Comparison of ENCODE assay signal across 1 cellular context in the genomic region with DNA sequence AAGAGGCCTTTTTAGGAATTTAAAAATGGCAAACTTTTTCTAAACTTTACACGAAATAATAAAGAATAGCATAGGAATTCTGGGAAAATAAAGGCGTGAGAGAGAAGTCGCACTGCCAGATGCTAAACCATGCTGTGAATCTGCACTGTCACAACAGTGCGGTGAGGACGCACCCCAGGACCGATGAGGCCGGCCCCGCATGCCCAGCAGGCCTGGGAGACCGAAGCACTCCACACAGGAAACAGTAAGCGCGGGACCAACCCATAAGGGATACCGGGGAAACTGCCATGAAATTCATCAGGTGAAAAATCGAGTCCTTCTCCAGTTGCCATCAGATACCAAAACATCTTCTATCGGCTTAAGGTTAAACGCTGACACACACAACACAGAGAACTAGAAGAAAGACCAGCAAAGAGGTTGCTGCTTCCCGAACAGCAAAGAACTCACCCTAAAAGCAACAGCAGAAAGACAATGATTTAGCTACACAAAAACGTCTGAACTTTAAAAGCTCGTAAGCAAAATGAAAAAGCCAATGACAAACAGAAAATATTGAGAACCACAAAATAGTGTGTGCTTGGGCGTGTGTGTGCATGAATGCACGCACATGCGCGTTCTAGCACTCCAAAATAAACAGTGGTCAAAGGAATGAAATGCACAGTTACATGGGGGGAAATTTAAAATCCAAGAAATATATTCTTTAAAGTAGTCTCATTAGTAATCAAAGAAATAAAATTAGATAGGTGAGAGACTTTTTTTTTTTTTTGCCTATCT.
TF ChIP-seq lines count a peak whose summit lies in the region.

No MANE protein-coding gene starts in this region.

TF ChIP-seq in HepG2, 621 proteins besides CTCF, POLR2A, EP300 and RAD21:
- TF ChIP-seq, protein P1, sequence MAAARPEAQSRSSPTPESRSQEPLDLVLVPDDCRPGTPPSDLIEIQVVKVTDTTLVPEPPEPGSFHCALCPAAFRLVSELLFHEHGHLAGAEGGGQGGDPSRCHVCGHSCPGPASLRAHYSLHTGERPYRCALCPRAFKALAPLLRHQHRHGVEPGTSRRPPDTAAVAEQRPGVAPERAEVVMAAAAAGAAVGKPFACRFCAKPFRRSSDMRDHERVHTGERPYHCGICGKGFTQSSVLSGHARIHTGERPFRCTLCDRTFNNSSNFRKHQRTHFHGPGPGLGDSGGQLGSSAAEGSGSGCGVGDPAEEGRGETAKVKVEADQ (CRISPR knock-in tag; IDR thresholded peaks at IDR 0.05; ENCODE audit: borderline replicate concordance), result no peak
- TF ChIP-seq, protein P2, sequence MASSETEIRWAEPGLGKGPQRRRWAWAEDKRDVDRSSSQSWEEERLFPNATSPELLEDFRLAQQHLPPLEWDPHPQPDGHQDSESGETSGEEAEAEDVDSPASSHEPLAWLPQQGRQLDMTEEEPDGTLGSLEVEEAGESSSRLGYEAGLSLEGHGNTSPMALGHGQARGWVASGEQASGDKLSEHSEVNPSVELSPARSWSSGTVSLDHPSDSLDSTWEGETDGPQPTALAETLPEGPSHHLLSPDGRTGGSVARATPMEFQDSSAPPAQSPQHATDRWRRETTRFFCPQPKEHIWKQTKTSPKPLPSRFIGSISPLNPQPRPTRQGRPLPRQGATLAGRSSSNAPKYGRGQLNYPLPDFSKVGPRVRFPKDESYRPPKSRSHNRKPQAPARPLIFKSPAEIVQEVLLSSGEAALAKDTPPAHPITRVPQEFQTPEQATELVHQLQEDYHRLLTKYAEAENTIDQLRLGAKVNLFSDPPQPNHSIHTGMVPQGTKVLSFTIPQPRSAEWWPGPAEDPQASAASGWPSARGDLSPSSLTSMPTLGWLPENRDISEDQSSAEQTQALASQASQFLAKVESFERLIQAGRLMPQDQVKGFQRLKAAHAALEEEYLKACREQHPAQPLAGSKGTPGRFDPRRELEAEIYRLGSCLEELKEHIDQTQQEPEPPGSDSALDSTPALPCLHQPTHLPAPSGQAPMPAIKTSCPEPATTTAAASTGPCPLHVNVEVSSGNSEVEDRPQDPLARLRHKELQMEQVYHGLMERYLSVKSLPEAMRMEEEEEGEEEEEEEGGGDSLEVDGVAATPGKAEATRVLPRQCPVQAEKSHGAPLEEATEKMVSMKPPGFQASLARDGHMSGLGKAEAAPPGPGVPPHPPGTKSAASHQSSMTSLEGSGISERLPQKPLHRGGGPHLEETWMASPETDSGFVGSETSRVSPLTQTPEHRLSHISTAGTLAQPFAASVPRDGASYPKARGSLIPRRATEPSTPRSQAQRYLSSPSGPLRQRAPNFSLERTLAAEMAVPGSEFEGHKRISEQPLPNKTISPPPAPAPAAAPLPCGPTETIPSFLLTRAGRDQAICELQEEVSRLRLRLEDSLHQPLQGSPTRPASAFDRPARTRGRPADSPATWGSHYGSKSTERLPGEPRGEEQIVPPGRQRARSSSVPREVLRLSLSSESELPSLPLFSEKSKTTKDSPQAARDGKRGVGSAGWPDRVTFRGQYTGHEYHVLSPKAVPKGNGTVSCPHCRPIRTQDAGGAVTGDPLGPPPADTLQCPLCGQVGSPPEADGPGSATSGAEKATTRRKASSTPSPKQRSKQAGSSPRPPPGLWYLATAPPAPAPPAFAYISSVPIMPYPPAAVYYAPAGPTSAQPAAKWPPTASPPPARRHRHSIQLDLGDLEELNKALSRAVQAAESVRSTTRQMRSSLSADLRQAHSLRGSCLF (CRISPR knock-in tag; IDR thresholded peaks at IDR 0.05; ENCODE audit: borderline replicate concordance), result no peak
- TF ChIP-seq ZNF34 (CRISPR knock-in tag; IDR thresholded peaks at IDR 0.05; ENCODE audit: borderline replicate concordance) (no peak), ZNF709 (CRISPR knock-in tag; IDR thresholded peaks at IDR 0.05) (no peak), SIN3B (IDR thresholded peaks at IDR 0.05; ENCODE audit: low read length) (no peak), RARA (CRISPR knock-in tag; IDR thresholded peaks at IDR 0.05) (no peak)
- TF ChIP-seq, protein P3, sequence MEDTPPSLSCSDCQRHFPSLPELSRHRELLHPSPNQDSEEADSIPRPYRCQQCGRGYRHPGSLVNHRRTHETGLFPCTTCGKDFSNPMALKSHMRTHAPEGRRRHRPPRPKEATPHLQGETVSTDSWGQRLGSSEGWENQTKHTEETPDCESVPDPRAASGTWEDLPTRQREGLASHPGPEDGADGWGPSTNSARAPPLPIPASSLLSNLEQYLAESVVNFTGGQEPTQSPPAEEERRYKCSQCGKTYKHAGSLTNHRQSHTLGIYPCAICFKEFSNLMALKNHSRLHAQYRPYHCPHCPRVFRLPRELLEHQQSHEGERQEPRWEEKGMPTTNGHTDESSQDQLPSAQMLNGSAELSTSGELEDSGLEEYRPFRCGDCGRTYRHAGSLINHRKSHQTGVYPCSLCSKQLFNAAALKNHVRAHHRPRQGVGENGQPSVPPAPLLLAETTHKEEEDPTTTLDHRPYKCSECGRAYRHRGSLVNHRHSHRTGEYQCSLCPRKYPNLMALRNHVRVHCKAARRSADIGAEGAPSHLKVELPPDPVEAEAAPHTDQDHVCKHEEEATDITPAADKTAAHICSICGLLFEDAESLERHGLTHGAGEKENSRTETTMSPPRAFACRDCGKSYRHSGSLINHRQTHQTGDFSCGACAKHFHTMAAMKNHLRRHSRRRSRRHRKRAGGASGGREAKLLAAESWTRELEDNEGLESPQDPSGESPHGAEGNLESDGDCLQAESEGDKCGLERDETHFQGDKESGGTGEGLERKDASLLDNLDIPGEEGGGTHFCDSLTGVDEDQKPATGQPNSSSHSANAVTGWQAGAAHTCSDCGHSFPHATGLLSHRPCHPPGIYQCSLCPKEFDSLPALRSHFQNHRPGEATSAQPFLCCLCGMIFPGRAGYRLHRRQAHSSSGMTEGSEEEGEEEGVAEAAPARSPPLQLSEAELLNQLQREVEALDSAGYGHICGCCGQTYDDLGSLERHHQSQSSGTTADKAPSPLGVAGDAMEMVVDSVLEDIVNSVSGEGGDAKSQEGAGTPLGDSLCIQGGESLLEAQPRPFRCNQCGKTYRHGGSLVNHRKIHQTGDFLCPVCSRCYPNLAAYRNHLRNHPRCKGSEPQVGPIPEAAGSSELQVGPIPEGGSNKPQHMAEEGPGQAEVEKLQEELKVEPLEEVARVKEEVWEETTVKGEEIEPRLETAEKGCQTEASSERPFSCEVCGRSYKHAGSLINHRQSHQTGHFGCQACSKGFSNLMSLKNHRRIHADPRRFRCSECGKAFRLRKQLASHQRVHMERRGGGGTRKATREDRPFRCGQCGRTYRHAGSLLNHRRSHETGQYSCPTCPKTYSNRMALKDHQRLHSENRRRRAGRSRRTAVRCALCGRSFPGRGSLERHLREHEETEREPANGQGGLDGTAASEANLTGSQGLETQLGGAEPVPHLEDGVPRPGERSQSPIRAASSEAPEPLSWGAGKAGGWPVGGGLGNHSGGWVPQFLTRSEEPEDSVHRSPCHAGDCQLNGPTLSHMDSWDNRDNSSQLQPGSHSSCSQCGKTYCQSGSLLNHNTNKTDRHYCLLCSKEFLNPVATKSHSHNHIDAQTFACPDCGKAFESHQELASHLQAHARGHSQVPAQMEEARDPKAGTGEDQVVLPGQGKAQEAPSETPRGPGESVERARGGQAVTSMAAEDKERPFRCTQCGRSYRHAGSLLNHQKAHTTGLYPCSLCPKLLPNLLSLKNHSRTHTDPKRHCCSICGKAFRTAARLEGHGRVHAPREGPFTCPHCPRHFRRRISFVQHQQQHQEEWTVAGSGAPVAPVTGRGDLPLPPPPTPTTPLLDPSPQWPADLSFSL (CRISPR knock-in tag; IDR thresholded peaks at IDR 0.05), result no peak
- TF ChIP-seq, protein P4, sequence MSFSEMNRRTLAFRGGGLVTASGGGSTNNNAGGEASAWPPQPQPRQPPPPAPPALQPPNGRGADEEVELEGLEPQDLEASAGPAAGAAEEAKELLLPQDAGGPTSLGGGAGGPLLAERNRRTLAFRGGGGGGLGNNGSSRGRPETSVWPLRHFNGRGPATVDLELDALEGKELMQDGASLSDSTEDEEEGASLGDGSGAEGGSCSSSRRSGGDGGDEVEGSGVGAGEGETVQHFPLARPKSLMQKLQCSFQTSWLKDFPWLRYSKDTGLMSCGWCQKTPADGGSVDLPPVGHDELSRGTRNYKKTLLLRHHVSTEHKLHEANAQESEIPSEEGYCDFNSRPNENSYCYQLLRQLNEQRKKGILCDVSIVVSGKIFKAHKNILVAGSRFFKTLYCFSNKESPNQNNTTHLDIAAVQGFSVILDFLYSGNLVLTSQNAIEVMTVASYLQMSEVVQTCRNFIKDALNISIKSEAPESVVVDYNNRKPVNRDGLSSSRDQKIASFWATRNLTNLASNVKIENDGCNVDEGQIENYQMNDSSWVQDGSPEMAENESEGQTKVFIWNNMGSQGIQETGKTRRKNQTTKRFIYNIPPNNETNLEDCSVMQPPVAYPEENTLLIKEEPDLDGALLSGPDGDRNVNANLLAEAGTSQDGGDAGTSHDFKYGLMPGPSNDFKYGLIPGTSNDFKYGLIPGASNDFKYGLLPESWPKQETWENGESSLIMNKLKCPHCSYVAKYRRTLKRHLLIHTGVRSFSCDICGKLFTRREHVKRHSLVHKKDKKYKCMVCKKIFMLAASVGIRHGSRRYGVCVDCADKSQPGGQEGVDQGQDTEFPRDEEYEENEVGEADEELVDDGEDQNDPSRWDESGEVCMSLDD (CRISPR knock-in tag; IDR thresholded peaks at IDR 0.05; ENCODE audit: borderline replicate concordance), result no peak
